ENCODE assay signal across 1 cellular context in the genomic region with DNA sequence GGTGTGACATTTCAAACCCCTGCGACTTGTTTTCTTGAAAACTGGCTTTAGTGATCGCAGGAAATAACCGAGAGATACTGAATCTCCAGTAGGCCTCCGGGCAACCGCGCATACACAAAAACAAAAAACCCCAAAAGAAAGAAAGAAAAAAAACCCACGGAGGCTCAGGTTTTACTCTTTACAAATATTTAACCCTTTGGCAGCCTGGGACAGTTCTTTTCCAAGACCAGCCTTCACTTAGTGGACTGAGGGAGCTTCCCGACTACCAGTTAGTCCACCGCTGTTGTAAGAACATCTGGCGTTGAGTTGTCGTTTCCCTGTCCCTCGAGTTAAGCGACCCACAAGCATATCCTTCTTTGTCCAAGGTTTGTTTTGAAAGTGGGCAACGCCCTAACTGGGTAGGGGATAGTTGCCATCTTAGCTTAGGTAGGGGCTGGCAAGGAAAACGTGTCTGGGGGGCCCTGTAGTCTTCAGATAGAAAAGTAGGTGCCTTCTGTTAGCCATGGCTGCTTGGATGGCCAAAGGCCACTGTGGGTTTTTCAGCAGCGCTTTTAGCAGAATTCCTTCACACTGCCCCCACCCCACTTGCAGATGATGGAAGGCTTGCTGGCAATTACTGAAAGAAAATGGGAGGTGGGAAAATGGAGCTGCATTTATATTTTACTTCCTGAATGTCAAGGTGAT.
TF ChIP-seq lines count a peak whose summit lies in the region.

No MANE protein-coding gene starts in this region.

TF ChIP-seq in endothelial cell of umbilical vein, 7 proteins besides CTCF, POLR2A, EP300 and RAD21 (continued from another document):
- peak; percentile 64 for TF ChIP-seq EZH2 (IDR thresholded peaks at IDR 0.05; ENCODE audit: borderline replicate concordance, low read depth, low read length, severe bottlenecking)
